In genomic region chr16:3190949-3191353, GRCh38 we compare ENCODE assay signal across 10 cellular contexts. TPM values are rescaled to one million over a fixed set of nuclear protein-coding genes. Genes with fewer than 3 reads are reported as not detected.
DNase-seq lines count a peak whose midpoint lies in the region; ATAC-seq and TF ChIP-seq lines count a peak whose summit lies in the region.
"Had no signal": no experiment of that assay in that cellular context is flagged by ENCODE, and none has a peak within 500 bp of the region (broad histone marks: within the 10 kb centered on the region; RNA-seq: fewer than 3 reads in every experiment).

No MANE protein-coding gene starts in this region.

- H3K4me3 Mint-ChIP-seq in CD8-positive, alpha-beta memory T cell: peak overlapping the region; percentile 27 to 81 (median 74)
- H3K4me3 Mint-ChIP-seq in activated naive CD8-positive, alpha-beta T cell treated with anti-CD3 and anti-CD28 coated beads, Interleukin-2, amount 10 ng/mL, durations not matched to agents 7 days and 5 days: peak overlapping the region; percentile 46

- H3K9me3 ChIP-seq in CD8-positive, alpha-beta memory T cell (ENCODE audit: low read length): no peaks in the 10 kb centered on the region
- H3K9me3 ChIP-seq in HUES48 (ENCODE audit: control insufficient read depth, insufficient read depth, low read length) (no peaks in the 10 kb centered on the region), mesodermal cell (ENCODE audit: control insufficient read depth, low read length) (no peaks in the 10 kb centered on the region), upper lobe of right lung (no peaks in the 10 kb centered on the region), Peyer's patch (no peaks in the 10 kb centered on the region)
- H3K9me3 ChIP-seq: psoas muscle had no signal

- H3K36me3 Mint-ChIP-seq in CD8-positive, alpha-beta memory T cell: peaks cover 0 to 6% (median 3%) of the 10 kb centered on the region in 3 donors
- H3K36me3 Mint-ChIP-seq in activated naive CD8-positive, alpha-beta T cell treated with anti-CD3 and anti-CD28 coated beads, Interleukin-2, amount 10 ng/mL, durations not matched to agents 7 days and 5 days: no peaks in the 10 kb centered on the region

- peak in 2 of 5 donors; percentile 23 for DNase-seq in CD8-positive, alpha-beta memory T cell
- no peak for DNase-seq in activated naive CD8-positive, alpha-beta T cell treated with anti-CD3 and anti-CD28 coated beads, Interleukin-2, amount 10 ng/mL, durations not matched to agents 7 days and 5 days
- DNase-seq in upper lobe of right lung (no peak), omental fat pad (ENCODE audit: low spot score) (no peak), NK-92 (lab: John Stamatoyannopoulos, UW; ENCODE audit: unreplicated experiment) (no peak), Peyer's patch (no peak)
- DNase-seq: NCI-H1417 treated with DMSO at 0.1 percent for 48 hours, psoas muscle had no signal

- H3K4me1 ChIP-seq in CD8-positive, alpha-beta memory T cell (ENCODE audit: insufficient read depth, low read length): peaks cover 46% of the 10 kb centered on the region
- H3K4me1 ChIP-seq in HUES48 (ENCODE audit: control insufficient read depth, insufficient read depth, low read length): peaks cover 7% of the 10 kb centered on the region; the same call in 1 of the 2 replicates
- H3K4me1 ChIP-seq in mesodermal cell (ENCODE audit: control insufficient read depth, insufficient read depth, low read length, poor library complexity, severe bottlenecking): no peaks in the 10 kb centered on the region
- peaks cover 14% of the 10 kb centered on the region for H3K4me1 ChIP-seq in upper lobe of right lung
- H3K4me1 ChIP-seq in Peyer's patch: peaks cover 4 to 20% (median 5%) of the 10 kb centered on the region in 4 donors

- no peak for ATAC-seq in activated naive CD8-positive, alpha-beta T cell treated with anti-CD3 and anti-CD28 coated beads, Interleukin-2, amount 10 ng/mL, durations not matched to agents 7 days and 5 days (ENCODE audit: low read depth)
- ATAC-seq in upper lobe of right lung (no peak), omental fat pad (ENCODE audit: low FRiP score) (no peak)
- ATAC-seq: psoas muscle had no signal

- H3K4me3 ChIP-seq in CD8-positive, alpha-beta memory T cell (ENCODE audit: low read length): peak overlapping the region; percentile 49
- H3K4me3 ChIP-seq in HUES48 (ENCODE audit: low read depth, low read length) (peak overlapping the region; percentile 97), mesodermal cell (ENCODE audit: extremely low read depth, insufficient read depth, low read length, poor library complexity, severe bottlenecking) (peak overlapping the region; percentile 36), upper lobe of right lung (no peak overlapping the region), Peyer's patch (no peak overlapping the region)
- H3K4me3 ChIP-seq: psoas muscle had no signal

- no peaks in the 10 kb centered on the region for H3K36me3 ChIP-seq in CD8-positive, alpha-beta memory T cell (ENCODE audit: insufficient read depth, low read length)
- H3K36me3 ChIP-seq in HUES48 (ENCODE audit: control insufficient read depth, insufficient read depth, low read length) (no peaks in the 10 kb centered on the region), mesodermal cell (ENCODE audit: control insufficient read depth, insufficient read depth, low read length) (no peaks in the 10 kb centered on the region), upper lobe of right lung (no peaks in the 10 kb centered on the region), Peyer's patch (no peaks in the 10 kb centered on the region)

- TF ChIP-seq CTCF in upper lobe of right lung (IDR thresholded peaks at IDR 0.05) (no peak), omental fat pad (IDR thresholded peaks at IDR 0.05) (no peak), Peyer's patch (IDR thresholded peaks at IDR 0.05) (no peak)

- peaks cover 77 to 78% of the 10 kb centered on the region in 2 donors for H3K27me3 Mint-ChIP-seq in CD8-positive, alpha-beta memory T cell
- peaks cover 77% of the 10 kb centered on the region for H3K27me3 Mint-ChIP-seq in activated naive CD8-positive, alpha-beta T cell treated with anti-CD3 and anti-CD28 coated beads, Interleukin-2, amount 10 ng/mL, durations not matched to agents 7 days and 5 days

- peaks cover 76% of the 10 kb centered on the region for H3K27me3 ChIP-seq in CD8-positive, alpha-beta memory T cell (ENCODE audit: insufficient read depth, low read length, poor library complexity, severe bottlenecking)
- H3K27me3 ChIP-seq in HUES48 (ENCODE audit: control insufficient read depth, insufficient read depth, low read length) (peaks cover 32% of the 10 kb centered on the region), upper lobe of right lung (peaks cover 97% of the 10 kb centered on the region), Peyer's patch (peaks cover 3 to 55% of the 10 kb centered on the region in 2 donors)

- WGBS in mesodermal cell (ENCODE audit: insufficient coverage in 2 of 2), 2 experiments: 3% methylated on average over 11 to 14 of the region's 16 CpGs

- H3K27ac ChIP-seq in CD8-positive, alpha-beta memory T cell (ENCODE audit: low read depth, low read length): no peak overlapping the region
- H3K27ac ChIP-seq in HUES48 (ENCODE audit: low read depth, low read length) (no peak overlapping the region), mesodermal cell (ENCODE audit: low read depth, low read length, severe bottlenecking) (no peak overlapping the region), upper lobe of right lung (no peak overlapping the region), Peyer's patch (no peak overlapping the region)
- H3K27ac ChIP-seq: psoas muscle had no signal

- H3K27ac Mint-ChIP-seq in CD8-positive, alpha-beta memory T cell: peak overlapping the region in 6 of 8 donors; percentile 3 to 80 (median 64)
- H3K27ac Mint-ChIP-seq in activated naive CD8-positive, alpha-beta T cell treated with anti-CD3 and anti-CD28 coated beads, Interleukin-2, amount 10 ng/mL, durations not matched to agents 7 days and 5 days: peak overlapping the region; percentile 7

- POLR2A ChIA-PET in CD8-positive, alpha-beta memory T cell (lab: Charles Lee): no interaction called here
- POLR2A ChIA-PET in activated naive CD8-positive, alpha-beta T cell treated with anti-CD3 and anti-CD28 coated beads, Interleukin-2, amount 10 ng/mL, durations not matched to agents 7 days and 5 days (lab: Charles Lee): interaction anchor here (0.7 kb wide), 1 partner anchor 22 kb away, joined by 3 read pairs; no protein-coding TSS in a partner anchor

- peaks cover 0 to 8% (median 3%) of the 10 kb centered on the region in 5 donors for H3K9me3 Mint-ChIP-seq in CD8-positive, alpha-beta memory T cell
- peaks cover 7% of the 10 kb centered on the region for H3K9me3 Mint-ChIP-seq in activated naive CD8-positive, alpha-beta T cell treated with anti-CD3 and anti-CD28 coated beads, Interleukin-2, amount 10 ng/mL, durations not matched to agents 7 days and 5 days

- H3K9ac ChIP-seq in HUES48 (ENCODE audit: low read depth, low read length): no peak overlapping the region

- H3K4me1 Mint-ChIP-seq in CD8-positive, alpha-beta memory T cell: peaks cover 37 to 42% (median 39%) of the 10 kb centered on the region in 3 donors
- H3K4me1 Mint-ChIP-seq in activated naive CD8-positive, alpha-beta T cell treated with anti-CD3 and anti-CD28 coated beads, Interleukin-2, amount 10 ng/mL, durations not matched to agents 7 days and 5 days: peaks cover 34% of the 10 kb centered on the region

- no peak for TF ChIP-seq POLR2A in Peyer's patch (IDR thresholded peaks at IDR 0.05)

- intact Hi-C loops in upper lobe of right lung (cut with DNase I): no loop called here

- CTCF ChIA-PET in CD8-positive, alpha-beta memory T cell (lab: Charles Lee): no interaction called here

RNA-seq across cellular contexts. Expression of gene OR1F1, which starts 2.9 kb away (rescaled TPM):
- total RNA-seq in CD8-positive, alpha-beta memory T cell: not detected
- polyA plus RNA-seq in CD8-positive, alpha-beta memory T cell: not detected
- total RNA-seq in activated naive CD8-positive, alpha-beta T cell treated with anti-CD3 and anti-CD28 coated beads, Interleukin-2, amount 10 ng/mL, durations not matched to agents 7 days and 5 days: not detected
- 0.33 TPM for polyA plus RNA-seq in mesodermal cell (2013, experiment 1 of 2)
- 0.35 TPM for polyA plus RNA-seq in mesodermal cell (2013, experiment 2 of 2)
- total RNA-seq in upper lobe of right lung: not detected
- total RNA-seq in omental fat pad: not detected
- not detected for total RNA-seq in Peyer's patch
- total RNA-seq: psoas muscle had no signal
- polyA plus RNA-seq: psoas muscle had no signal

RNA-seq across cellular contexts. Expression of gene ZNF200, which starts 44.0 kb away (rescaled TPM):
- 10 to 100 TPM; 13.0 to 14.6 TPM for total RNA-seq in CD8-positive, alpha-beta memory T cell
- polyA plus RNA-seq in CD8-positive, alpha-beta memory T cell: 11.2 TPM
- 10 to 100 TPM; 16.5 to 19.5 TPM for total RNA-seq in activated naive CD8-positive, alpha-beta T cell treated with anti-CD3 and anti-CD28 coated beads, Interleukin-2, amount 10 ng/mL, durations not matched to agents 7 days and 5 days
- polyA plus RNA-seq in mesodermal cell (2013, experiment 1 of 2): 7.9 TPM
- polyA plus RNA-seq in mesodermal cell (2013, experiment 2 of 2): 7.7 TPM
- total RNA-seq in upper lobe of right lung: 7.4 TPM
- 10 to 100 TPM in 2 of 4 donors, 1 to 10 TPM in 2; 4.3 to 12.6 (median 8.7) TPM for total RNA-seq in omental fat pad
- total RNA-seq in Peyer's patch: 10 to 100 TPM in 2 of 4 donors, 1 to 10 TPM in 2; 8.6 to 13.0 (median 10.0) TPM

RNA-seq across cellular contexts. Expression of gene ZNF213, which starts 56.1 kb away (rescaled TPM):
- total RNA-seq in CD8-positive, alpha-beta memory T cell: 10 to 100 TPM; 10.4 to 10.5 TPM
- polyA plus RNA-seq in CD8-positive, alpha-beta memory T cell: 3.8 TPM
- 10 to 100 TPM; 12.9 to 13.3 TPM for total RNA-seq in activated naive CD8-positive, alpha-beta T cell treated with anti-CD3 and anti-CD28 coated beads, Interleukin-2, amount 10 ng/mL, durations not matched to agents 7 days and 5 days
- 10.0 TPM for polyA plus RNA-seq in mesodermal cell (2013, experiment 1 of 2)
- 8.3 TPM for polyA plus RNA-seq in mesodermal cell (2013, experiment 2 of 2)
- total RNA-seq in upper lobe of right lung (9.1 TPM), omental fat pad (1 to 10 TPM; 1.8 to 4.1 (median 3.6) TPM), Peyer's patch (10 to 100 TPM; 14.9 to 40.6 (median 18.4) TPM)

Comparison
In these comparisons a context has a peak if more than half of its experiments do, and no peak if none do; other contexts are left out.
1. H3K4me3 ChIP-seq: peak in CD8-positive, alpha-beta memory T cell (single experiment), HUES48 (single experiment) and mesodermal cell (single experiment); none in upper lobe of right lung (single experiment) and Peyer's patch (0 of 4).